Comparison of ENCODE assay signal across 7 cellular contexts in the genomic region with DNA sequence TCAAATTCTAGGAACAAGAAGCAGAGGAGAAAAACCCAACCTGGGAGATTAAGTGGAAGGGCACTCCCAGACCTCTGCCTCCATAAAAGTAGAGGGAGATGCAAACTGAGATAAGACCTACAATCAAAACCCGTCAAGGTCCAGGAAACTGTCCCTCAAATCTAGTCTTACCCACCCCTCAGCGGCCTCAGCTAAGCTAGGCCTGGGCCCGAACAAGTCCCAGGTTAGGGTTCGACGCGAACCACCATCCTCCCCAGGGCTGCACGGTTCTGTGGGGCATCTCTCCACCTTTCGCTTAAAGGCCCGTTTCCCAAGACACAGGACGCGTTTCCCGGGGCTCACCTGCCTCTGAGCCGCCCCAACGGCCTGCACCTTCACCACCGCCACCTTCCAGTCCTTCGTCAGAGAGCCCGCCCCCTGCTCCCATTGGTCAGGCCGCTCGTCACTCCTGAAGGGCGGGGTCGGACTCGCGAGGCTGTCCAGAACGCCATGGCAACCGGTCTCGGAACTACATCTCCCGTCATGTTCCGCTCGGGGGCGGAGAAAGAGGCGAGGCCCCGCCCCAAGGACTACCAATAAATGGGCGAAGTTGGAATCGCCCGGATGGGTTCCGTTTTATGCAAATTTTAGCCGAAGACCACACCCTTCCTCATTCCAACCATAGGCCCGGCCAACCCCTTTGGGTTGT. TPM values are rescaled to one million over a fixed set of nuclear protein-coding genes. Genes with fewer than 3 reads are reported as not detected.
A peak's percentile ranks its signal among the peaks of the same experiment; 100 is the strongest.
DNase-seq lines count a peak whose midpoint lies in the region; ATAC-seq and TF ChIP-seq lines count a peak whose summit lies in the region.

A gene (minus strand): TSS at position 403 of the 688 bp plus-strand sequence. CDS start 10,190 bp downstream, outside the sequence.

- H4K20me1 ChIP-seq in hepatocyte (ENCODE audit: insufficient read depth, poor library complexity, severe bottlenecking), result no peaks in the 10 kb centered on the region

- peaks cover 15% of the 10 kb centered on the region for H3K4me1 ChIP-seq in hepatocyte (ENCODE audit: insufficient read depth)

- peak; percentile 98 for DNase-seq in NCI-H2081 (lab: John Stamatoyannopoulos, UW)
- DNase-seq in T1000 (lab: John Stamatoyannopoulos, UW), result peak; percentile 99
- peak; percentile 100 for DNase-seq in astrocyte of the hippocampus (ENCODE audit: low read depth, low spot score)
- DNase-seq in hepatocyte (ENCODE audit: low spot score), result peak; percentile 100
- peak; percentile 99 for DNase-seq in renal cortical epithelial cell (ENCODE audit: low read depth)

- no peaks in the 10 kb centered on the region for H3K9me3 ChIP-seq in hepatocyte (ENCODE audit: low read depth)

- TF ChIP-seq CTCF in hepatocyte (IDR thresholded peaks at IDR 0.05; ENCODE audit: poor library complexity), result no peak

- H3K79me2 ChIP-seq in hepatocyte, result peaks cover 72% of the 10 kb centered on the region

- peak within 1 kb of the TSS; percentile 62 for H2AFZ ChIP-seq in hepatocyte

- ATAC-seq in GM18508 (IDR thresholded peaks at IDR 0.05; ENCODE audit: insufficient read depth, unreplicated experiment), result peak; percentile 74
- peak; percentile 79 for ATAC-seq in HG03025 (IDR thresholded peaks at IDR 0.05; ENCODE audit: low FRiP score, unreplicated experiment)

- H3K36me3 ChIP-seq in hepatocyte (replicated peaks; ENCODE audit: insufficient read depth, low read depth), result no peaks in the 10 kb centered on the region

- peak within 1 kb of the TSS; percentile 61 for H3K4me3 ChIP-seq in hepatocyte

- H3K27ac ChIP-seq in hepatocyte, result peak within 1 kb of the TSS; percentile 93

- no peaks in the 10 kb centered on the region for H3K9me2 ChIP-seq in hepatocyte (replicated peaks; ENCODE audit: insufficient read depth)

- H3K4me2 ChIP-seq in hepatocyte, result peak within 1 kb of the TSS; percentile 76

- WGBS in hepatocyte (ENCODE audit: low lambda C conversion rate, missing lambda C conversion rate), result 1% methylated on average over 37 of the region's 38 CpGs

- H3K27me3 ChIP-seq in hepatocyte, result no peaks in the 10 kb centered on the region

RNA-seq across cellular contexts. Expression of the gene that starts here (rescaled TPM):
- 14.6 and 29.7 TPM in 2 replicates for total RNA-seq in hepatocyte
- 41.5 and 49.8 TPM in 2 replicates for polyA plus RNA-seq in hepatocyte
- 18.9 and 66.4 TPM in 2 replicates for total RNA-seq in renal cortical epithelial cell

Comparison
In these comparisons a context has a peak if more than half of its experiments do, and no peak if none do; other contexts are left out.
1. Peak in every context shown above with its lines: DNase-seq, ATAC-seq, H3K4me3 ChIP-seq and H3K27ac ChIP-seq.